ENCODE assay signal across 2 cellular contexts in genomic region chr7:70631732-70632131, GRCh38.
TF ChIP-seq lines count a peak whose summit lies in the region.

No MANE protein-coding gene starts in this region.

TF ChIP-seq in IMR-90, 13 proteins besides CTCF, POLR2A, EP300 and RAD21:
- TF ChIP-seq NFE2L2 (IDR thresholded peaks at IDR 0.05; ENCODE audit: low read depth, low read length) (no peak), FOS (IDR thresholded peaks at IDR 0.05; ENCODE audit: low read depth, low read length) (no peak), MXI1 (IDR thresholded peaks at IDR 0.05; ENCODE audit: borderline replicate concordance, low read depth, low read length) (no peak), SMC3 (IDR thresholded peaks at IDR 0.05; ENCODE audit: low read depth, low read length) (no peak), BHLHE40 (IDR thresholded peaks at IDR 0.05; ENCODE audit: low read depth, low read length) (no peak), MAZ (IDR thresholded peaks at IDR 0.05; ENCODE audit: borderline replicate concordance, low read depth, low read length) (no peak), RCOR1 (IDR thresholded peaks at IDR 0.05; ENCODE audit: insufficient replicate concordance, low read length) (no peak), MAFK (IDR thresholded peaks at IDR 0.05; ENCODE audit: low read depth, low read length) (no peak), CHD1 (IDR thresholded peaks at IDR 0.05; ENCODE audit: low read depth, low read length) (no peak), RFX5 (IDR thresholded peaks at IDR 0.05; ENCODE audit: low read depth, low read length) (no peak), CEBPB (IDR thresholded peaks at IDR 0.05; ENCODE audit: low read depth, low read length) (no peak)
- TF ChIP-seq, protein P1, sequence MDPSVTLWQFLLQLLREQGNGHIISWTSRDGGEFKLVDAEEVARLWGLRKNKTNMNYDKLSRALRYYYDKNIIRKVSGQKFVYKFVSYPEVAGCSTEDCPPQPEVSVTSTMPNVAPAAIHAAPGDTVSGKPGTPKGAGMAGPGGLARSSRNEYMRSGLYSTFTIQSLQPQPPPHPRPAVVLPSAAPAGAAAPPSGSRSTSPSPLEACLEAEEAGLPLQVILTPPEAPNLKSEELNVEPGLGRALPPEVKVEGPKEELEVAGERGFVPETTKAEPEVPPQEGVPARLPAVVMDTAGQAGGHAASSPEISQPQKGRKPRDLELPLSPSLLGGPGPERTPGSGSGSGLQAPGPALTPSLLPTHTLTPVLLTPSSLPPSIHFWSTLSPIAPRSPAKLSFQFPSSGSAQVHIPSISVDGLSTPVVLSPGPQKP (IDR thresholded peaks at IDR 0.05; ENCODE audit: borderline replicate concordance, low read depth, low read length): no peak
- TF ChIP-seq, protein P2, sequence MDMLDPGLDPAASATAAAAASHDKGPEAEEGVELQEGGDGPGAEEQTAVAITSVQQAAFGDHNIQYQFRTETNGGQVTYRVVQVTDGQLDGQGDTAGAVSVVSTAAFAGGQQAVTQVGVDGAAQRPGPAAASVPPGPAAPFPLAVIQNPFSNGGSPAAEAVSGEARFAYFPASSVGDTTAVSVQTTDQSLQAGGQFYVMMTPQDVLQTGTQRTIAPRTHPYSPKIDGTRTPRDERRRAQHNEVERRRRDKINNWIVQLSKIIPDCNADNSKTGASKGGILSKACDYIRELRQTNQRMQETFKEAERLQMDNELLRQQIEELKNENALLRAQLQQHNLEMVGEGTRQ (IDR thresholded peaks at IDR 0.05; ENCODE audit: low read depth, low read length): no peak
TF ChIP-seq in IMR-90: peak in this region for 0.

TF ChIP-seq in WTC11, 78 proteins besides CTCF, POLR2A, EP300 and RAD21:
- TF ChIP-seq ZNF423 (CRISPR knock-in tag; IDR thresholded peaks at IDR 0.05) (peak; percentile 58; the same call in 1 of the 2 replicates), USF1 (CRISPR knock-in tag; IDR thresholded peaks at IDR 0.05) (no peak)
